Comparison of ENCODE assay signal across 8 cellular contexts in genomic region chr15:52780172-52780980, GRCh38. TPM values are rescaled to one million over a fixed set of nuclear protein-coding genes. Genes with fewer than 3 reads are reported as not detected.
DNase-seq lines count a peak whose midpoint lies in the region; ATAC-seq, FAIRE-seq and TF ChIP-seq lines count a peak whose summit lies in the region.

No MANE protein-coding gene starts in this region.

- H3K4me1 ChIP-seq in trophoblast cell (ENCODE audit: control insufficient read depth in 1 of 2, insufficient read depth in 2 of 2, low read length in 2 of 2): peaks cover 0 to 4% of the 10 kb centered on the region in 2 experiments
- peaks cover 0 to 7% of the 10 kb centered on the region in 2 donors for H3K4me1 ChIP-seq in uterus

- TF ChIP-seq CTCF in foreskin fibroblast (IDR thresholded peaks at IDR 0.05; ENCODE audit: low read depth, low read length) (peak; percentile 90), uterus (IDR thresholded peaks at IDR 0.05) (peak; percentile 55 to 73 (median 64))

- no peak overlapping the region for H3K14ac ChIP-seq in trophoblast cell (ENCODE audit: low read length)

- no peaks in the 10 kb centered on the region for H3K79me1 ChIP-seq in trophoblast cell (ENCODE audit: low read length)

- H3K27me3 ChIP-seq in trophoblast cell (ENCODE audit: insufficient read depth, low read length) (peaks cover 24% of the 10 kb centered on the region), uterus (peaks cover 3 to 47% of the 10 kb centered on the region in 2 donors)

- DNase-seq in DMS53 treated with DMSO at 0.1 percent for 48 hours (lab: John Stamatoyannopoulos, UW; ENCODE audit: unreplicated experiment) (peak; percentile 30), HTR-8/SVneo (ENCODE audit: insufficient read length, low spot score) (peak; percentile 33), SHP77 (lab: John Stamatoyannopoulos, UW) (peak; percentile 25), foreskin fibroblast (peak; percentile 36 to 82), trophoblast cell (peak; percentile 47 to 77), uterus (peak in 1 of 2 donors; percentile 35)
- peak; percentile 55 for DNase-seq in activated effector memory CD4-positive, alpha-beta T cell treated with Interleukin-2 at 50 U/mL for 16 hours

- H2AK5ac ChIP-seq in trophoblast cell (ENCODE audit: low read length): no peak overlapping the region

- H3K9me3 ChIP-seq in trophoblast cell (ENCODE audit: insufficient read depth, low read depth, low read length): peaks cover 2% of the 10 kb centered on the region
- H3K9me3 ChIP-seq in uterus: no peaks in the 10 kb centered on the region

- H3K4me3 ChIP-seq in foreskin fibroblast (ENCODE audit: low read depth in 1 of 2, low read length in 2 of 2): peak overlapping the region; percentile 14 to 44
- H3K4me3 ChIP-seq in trophoblast cell (ENCODE audit: low read depth, low read length): no peak overlapping the region
- no peak overlapping the region for H3K4me3 ChIP-seq in uterus

- H3K27ac ChIP-seq in trophoblast cell (ENCODE audit: low read depth, low read length) (no peak overlapping the region), uterus (no peak overlapping the region)

- H2BK12ac ChIP-seq in trophoblast cell (ENCODE audit: low read length): no peak overlapping the region

- H2BK5ac ChIP-seq in trophoblast cell (ENCODE audit: low read depth, low read length, poor library complexity): no peak overlapping the region

- H3K18ac ChIP-seq in trophoblast cell (ENCODE audit: low read length): no peak overlapping the region

- H3K23ac ChIP-seq in trophoblast cell (ENCODE audit: low read length): no peak overlapping the region

- FAIRE-seq in HTR-8/SVneo (lab: Jason Lieb, UNC): no peak

- no peak overlapping the region for H3K9ac ChIP-seq in trophoblast cell (ENCODE audit: low read length)

- H2AFZ ChIP-seq in trophoblast cell (ENCODE audit: insufficient read depth, low read length, poor library complexity): no peak overlapping the region

- H3K36me3 ChIP-seq in trophoblast cell (ENCODE audit: control insufficient read depth in 1 of 2, insufficient read depth in 2 of 2, low read length in 2 of 2) (no peaks in the 10 kb centered on the region), uterus (no peaks in the 10 kb centered on the region)

- no peak for TF ChIP-seq POLR2A in uterus (IDR thresholded peaks at IDR 0.05)

- no peak overlapping the region for H3K4ac ChIP-seq in trophoblast cell (ENCODE audit: low read depth, low read length)

- H4K12ac ChIP-seq in trophoblast cell (ENCODE audit: low read depth, low read length): no peak overlapping the region

- no CpG with 5 or more reads among the region's 18 CpGs for WGBS in trophoblast cell (ENCODE audit: extremely low coverage, insufficient coverage, insufficient read length)

- intact Hi-C loops in uterus (cut with DNase I; ENCODE audit: low total_unique reads): no loop called here

- H3K79me2 ChIP-seq in trophoblast cell (ENCODE audit: control insufficient read depth, insufficient read depth, low read length, poor library complexity): no peaks in the 10 kb centered on the region

- no peak overlapping the region for H4K91ac ChIP-seq in trophoblast cell (ENCODE audit: low read depth, low read length)

- peak; percentile 72 for ATAC-seq in GM21390 (IDR thresholded peaks at IDR 0.05; ENCODE audit: unreplicated experiment)

- no peak overlapping the region for H2BK120ac ChIP-seq in trophoblast cell (ENCODE audit: insufficient read depth, low read length, poor library complexity)

- H4K8ac ChIP-seq in trophoblast cell (ENCODE audit: low read depth, low read length): no peak overlapping the region

- no peak overlapping the region for H3K4me2 ChIP-seq in trophoblast cell (ENCODE audit: low read length)

RNA-seq across cellular contexts. Expression of gene ONECUT1, which starts 9.8 kb away (rescaled TPM):
- 0.15 and 0.42 TPM in 2 replicates for polyA plus RNA-seq in trophoblast cell (2013)
- total RNA-seq in uterus: not detected

Comparison
In these comparisons a context has a peak if more than half of its experiments do, and no peak if none do; other contexts are left out.
1. H3K4me3 ChIP-seq: peak in foreskin fibroblast (2 of 2); none in trophoblast cell (single experiment) and uterus (0 of 2).